Comparison of ENCODE assay signal across 8 cellular contexts in genomic region chr2:226802573-226802972, GRCh38. TPM values are rescaled to one million over a fixed set of nuclear protein-coding genes. Genes with fewer than 3 reads are reported as not detected.
DNase-seq lines count a peak whose midpoint lies in the region; ATAC-seq and TF ChIP-seq lines count a peak whose summit lies in the region.

No MANE protein-coding gene starts in this region.

- H3K27me3 ChIP-seq in PC-3 (ENCODE audit: low read length), result no peaks in the 10 kb centered on the region
- no peaks in the 10 kb centered on the region for H3K27me3 ChIP-seq in naive thymus-derived CD4-positive, alpha-beta T cell (ENCODE audit: control insufficient read depth in 2 of 2, insufficient read depth in 2 of 2, low read length in 2 of 2)

- H3K27me3 Mint-ChIP-seq in naive thymus-derived CD4-positive, alpha-beta T cell, result peaks cover 15 to 31% (median 22%) of the 10 kb centered on the region in 5 donors

- peak overlapping the region; percentile 88 for H3K4me2 ChIP-seq in PC-3 (ENCODE audit: low read length)

- no peaks in the 10 kb centered on the region for H3K9me2 ChIP-seq in PC-3 (replicated peaks; ENCODE audit: low read length)

- H3K79me2 ChIP-seq in PC-3 (ENCODE audit: low read length), result peaks cover 36% of the 10 kb centered on the region

- no peak overlapping the region for H2AFZ ChIP-seq in PC-3 (ENCODE audit: low read length)

- peak overlapping the region; percentile 96; the same call in 1 of the 2 replicates for H3K9ac ChIP-seq in PC-3 (ENCODE audit: low read length)

- TF ChIP-seq CTCF in PC-3 (conservative IDR thresholded peaks at IDR 0.05; ENCODE audit: low read depth, low read length), result peak; percentile 78

- DNase-seq in EH (ENCODE audit: low read depth), result peak; percentile 80
- peak; percentile 39 to 55 for DNase-seq in Kasumi-1 (lab: John Stamatoyannopoulos, UW)
- peak; percentile 83 for DNase-seq in PC-3
- peak; percentile 70 to 76 for DNase-seq in dermis microvascular lymphatic vessel endothelial cell (ENCODE audit: low read depth in 2 of 2)
- peak in 7 of 9 donors; percentile 50 to 75 (median 67) for DNase-seq in naive thymus-derived CD4-positive, alpha-beta T cell
- DNase-seq in left colon, result no peak

- H3K4me1 ChIP-seq in PC-3 (ENCODE audit: insufficient read depth, low read length), result peaks cover 24% of the 10 kb centered on the region
- H3K4me1 ChIP-seq in naive thymus-derived CD4-positive, alpha-beta T cell (ENCODE audit: control insufficient read depth in 2 of 2, insufficient read depth in 2 of 2, low read length in 2 of 2), result peaks cover 9 to 13% of the 10 kb centered on the region in 2 donors

- CTCF ChIA-PET in PC-3 (lab: Charles Lee), result interaction anchor here (0.6 to 1.6 kb wide), 9 partner anchors 11 to 1137 kb away, joined by 3 to 30 read pairs (median 4); no protein-coding TSS in a partner anchor
- CTCF ChIA-PET in naive thymus-derived CD4-positive, alpha-beta T cell (lab: Charles Lee), result interaction anchor here (0.6 to 3.1 kb wide), 26 partner anchors 8 to 1141 kb away, joined by 3 to 25 read pairs (median 4); partner anchors contain the start of gene RHBDD1

- H3K4me3 ChIP-seq in PC-3 (ENCODE audit: low read length), result no peak overlapping the region
- H3K4me3 ChIP-seq in naive thymus-derived CD4-positive, alpha-beta T cell (ENCODE audit: low read length), result no peak overlapping the region

- POLR2A ChIA-PET in PC-3 (lab: Charles Lee; ENCODE audit: unreplicated experiment), result interaction anchor here (0.6 to 0.7 kb wide), 3 partner anchors 589 to 1855 kb away, joined by 4 to 23 read pairs (median 7); no protein-coding TSS in a partner anchor
- POLR2A ChIA-PET in naive thymus-derived CD4-positive, alpha-beta T cell (lab: Charles Lee), result interaction anchor here (0.7 to 2.0 kb wide), 4 partner anchors 12 to 1133 kb away, joined by 3 to 14 read pairs (median 4); partner anchors contain the start of gene RHBDD1

- H3K9me3 Mint-ChIP-seq in naive thymus-derived CD4-positive, alpha-beta T cell, result no peaks in the 10 kb centered on the region

- intact Hi-C loops in PC-3 (cut with micrococcal nuclease) (loop anchor here (1.0 to 2.0 kb wide), 2 partner anchors 182 to 1132 kb away; no protein-coding TSS in a partner anchor), left colon (cut with DNase I, micrococcal nuclease) (loop anchor here in 1 of 2 donors (5.0 to 10.0 kb wide), 4 partner anchors 182 to 1135 kb away; no protein-coding TSS in a partner anchor)
- intact Hi-C loops in naive thymus-derived CD4-positive, alpha-beta T cell (cut with micrococcal nuclease), result loop anchor here (1.0 to 10.0 kb wide), 12 partner anchors 176 to 1800 kb away; no protein-coding TSS in a partner anchor

- peaks cover 8% of the 10 kb centered on the region for H3K36me3 ChIP-seq in PC-3 (ENCODE audit: low read depth, low read length)
- H3K36me3 ChIP-seq in naive thymus-derived CD4-positive, alpha-beta T cell (ENCODE audit: control insufficient read depth in 2 of 3, insufficient read depth in 3 of 3, low read length in 3 of 3), result peaks cover 0 to 10% (median 0%) of the 10 kb centered on the region in 3 experiments

- H3K9me3 ChIP-seq in PC-3 (ENCODE audit: low read length), result no peaks in the 10 kb centered on the region
- no peaks in the 10 kb centered on the region for H3K9me3 ChIP-seq in naive thymus-derived CD4-positive, alpha-beta T cell (ENCODE audit: control insufficient read depth in 2 of 3, low read length in 3 of 3)

- H3K4me3 Mint-ChIP-seq in naive thymus-derived CD4-positive, alpha-beta T cell, result peak overlapping the region in 1 of 10 donors; percentile 12

- H3F3A ChIP-seq in PC-3 (ENCODE audit: low read length, unreplicated experiment), result no peaks in the 10 kb centered on the region

- H3K36me3 Mint-ChIP-seq in naive thymus-derived CD4-positive, alpha-beta T cell, result no peaks in the 10 kb centered on the region

- H3K27ac ChIP-seq in PC-3 (ENCODE audit: low read length), result no peak overlapping the region
- no peak overlapping the region for H3K27ac ChIP-seq in naive thymus-derived CD4-positive, alpha-beta T cell (ENCODE audit: low read depth, low read length)

- H3K27ac Mint-ChIP-seq in naive thymus-derived CD4-positive, alpha-beta T cell, result no peak overlapping the region

- no TSS peak for BruUV-seq in PC-3 (replicated peaks; lab: Mats Ljungman, UMichigan)

- H4K20me1 ChIP-seq in PC-3 (ENCODE audit: low read length), result no peaks in the 10 kb centered on the region

- peaks cover 10 to 24% (median 21%) of the 10 kb centered on the region in 7 donors for H3K4me1 Mint-ChIP-seq in naive thymus-derived CD4-positive, alpha-beta T cell

- ATAC-seq in PC-3 (no peak), HG03460 (IDR thresholded peaks at IDR 0.05; ENCODE audit: unreplicated experiment) (no peak), left colon (no peak), GM21367 (IDR thresholded peaks at IDR 0.05; ENCODE audit: unreplicated experiment) (no peak)
- ATAC-seq in naive thymus-derived CD4-positive, alpha-beta T cell, result peak; percentile 39

RNA-seq across cellular contexts. Expression of gene IRS1, which starts 3.0 kb away (rescaled TPM):
- total RNA-seq in PC-3 (2014; rRNA removed), result 38.8 and 43.8 TPM in 2 replicates
- total RNA-seq in dermis microvascular lymphatic vessel endothelial cell, result under 0.01 TPM in 2 replicates
- total RNA-seq in naive thymus-derived CD4-positive, alpha-beta T cell, result 1 to 10 TPM; 1.3 to 7.1 (median 4.4) TPM
- polyA plus RNA-seq in naive thymus-derived CD4-positive, alpha-beta T cell, result under 1 TPM; 0.40 to 0.65 TPM
- 10 to 100 TPM; 11.2 to 14.8 TPM for total RNA-seq in left colon

RNA-seq across cellular contexts. Expression of gene RHBDD1, which starts 33.3 kb away (rescaled TPM):
- total RNA-seq in PC-3 (2014; rRNA removed) (7.8 and 9.1 TPM in 2 replicates), dermis microvascular lymphatic vessel endothelial cell (4.6 and 7.3 TPM in 2 replicates), left colon (10 to 100 TPM; 26.1 to 27.4 TPM)
- 10 to 100 TPM; 42.9 to 70.8 (median 62.1) TPM for total RNA-seq in naive thymus-derived CD4-positive, alpha-beta T cell
- 10 to 100 TPM; 21.2 to 21.5 TPM for polyA plus RNA-seq in naive thymus-derived CD4-positive, alpha-beta T cell

Comparison
In these comparisons a context has a peak if more than half of its experiments do, and no peak if none do; other contexts are left out.
1. DNase-seq: peak in EH (single experiment), Kasumi-1 (2 of 2), PC-3 (single experiment), dermis microvascular lymphatic vessel endothelial cell (2 of 2) and naive thymus-derived CD4-positive, alpha-beta T cell (7 of 9); none in left colon (0 of 2).